In genomic region chr12:2080604-2081003, GRCh38 we compare ENCODE assay signal across 5 cellular contexts. TPM values are rescaled to one million over a fixed set of nuclear protein-coding genes. Genes with fewer than 3 reads are reported as not detected.
"Had no signal": no experiment of that assay in that cellular context is flagged by ENCODE, and none has a peak within 500 bp of the region (broad histone marks: within the 10 kb centered on the region; RNA-seq: fewer than 3 reads in every experiment).

No MANE protein-coding gene starts in this region.

- H2AFZ ChIP-seq: GM23248 had no signal

- H3K4me3 ChIP-seq: GM23248 had no signal

- DNase-seq: GM23248, GOT3, H9, HCEC 1CT had no signal

- H3K9ac ChIP-seq: GM23248 had no signal

- ATAC-seq: HepG2 had no signal

- H3K27ac ChIP-seq: GM23248 had no signal

RNA-seq across cellular contexts. Expression of gene CACNA1C, which starts 27.8 kb away (rescaled TPM):
- total RNA-seq: HepG2 had no signal
- polyA plus RNA-seq: HepG2 had no signal
